In genomic region chr9:127884427-127884911, GRCh38 we compare ENCODE assay signal across 8 cellular contexts. TPM values are rescaled to one million over a fixed set of nuclear protein-coding genes. Genes with fewer than 3 reads are reported as not detected.
DNase-seq lines count a peak whose midpoint lies in the region; ATAC-seq lines count a peak whose summit lies in the region.

No MANE protein-coding gene starts in this region.

- H3K4me1 Mint-ChIP-seq in activated naive CD8-positive, alpha-beta T cell treated with anti-CD3 and anti-CD28 coated beads, Interleukin-2, amount 50 U/mL, for 24 hours = peaks cover 4% of the 10 kb centered on the region
- peaks cover 13 to 18% of the 10 kb centered on the region in 2 donors for H3K4me1 Mint-ChIP-seq in natural killer cell treated with Interleukin-12 subunit alpha and Interleukin-12 subunit beta and Interleukin-15 and Interleukin-18, amount 100 ng/mL, for 72 hours (ENCODE audit: low read depth in 2 of 2)

- peaks cover 29% of the 10 kb centered on the region for H3K36me3 Mint-ChIP-seq in activated naive CD8-positive, alpha-beta T cell treated with anti-CD3 and anti-CD28 coated beads, Interleukin-2, amount 50 U/mL, for 24 hours (ENCODE audit: low read depth)
- no peaks in the 10 kb centered on the region for H3K36me3 Mint-ChIP-seq in natural killer cell treated with Interleukin-12 subunit alpha and Interleukin-12 subunit beta and Interleukin-15 and Interleukin-18, amount 100 ng/mL, for 72 hours

- ATAC-seq in activated naive CD8-positive, alpha-beta T cell treated with anti-CD3 and anti-CD28 coated beads, Interleukin-2, amount 50 U/mL, for 24 hours = peak; percentile 6
- no peak for ATAC-seq in natural killer cell treated with Interleukin-12 subunit alpha and Interleukin-12 subunit beta and Interleukin-15 and Interleukin-18, amount 100 ng/mL, for 72 hours
- no peak for ATAC-seq in HG03442 (IDR thresholded peaks at IDR 0.05; ENCODE audit: unreplicated experiment)

- H3K9me3 Mint-ChIP-seq in activated naive CD8-positive, alpha-beta T cell treated with anti-CD3 and anti-CD28 coated beads, Interleukin-2, amount 50 U/mL, for 24 hours = no peaks in the 10 kb centered on the region
- no peaks in the 10 kb centered on the region for H3K9me3 Mint-ChIP-seq in natural killer cell treated with Interleukin-12 subunit alpha and Interleukin-12 subunit beta and Interleukin-15 and Interleukin-18, amount 100 ng/mL, for 72 hours

- H3K4me3 Mint-ChIP-seq in activated naive CD8-positive, alpha-beta T cell treated with anti-CD3 and anti-CD28 coated beads, Interleukin-2, amount 50 U/mL, for 24 hours = no peak overlapping the region
- H3K4me3 Mint-ChIP-seq in natural killer cell treated with Interleukin-12 subunit alpha and Interleukin-12 subunit beta and Interleukin-15 and Interleukin-18, amount 100 ng/mL, for 72 hours = no peak overlapping the region

- H3K27me3 Mint-ChIP-seq in activated naive CD8-positive, alpha-beta T cell treated with anti-CD3 and anti-CD28 coated beads, Interleukin-2, amount 50 U/mL, for 24 hours = no peaks in the 10 kb centered on the region
- no peaks in the 10 kb centered on the region for H3K27me3 Mint-ChIP-seq in natural killer cell treated with Interleukin-12 subunit alpha and Interleukin-12 subunit beta and Interleukin-15 and Interleukin-18, amount 100 ng/mL, for 72 hours

- H3K27ac Mint-ChIP-seq in activated naive CD8-positive, alpha-beta T cell treated with anti-CD3 and anti-CD28 coated beads, Interleukin-2, amount 50 U/mL, for 24 hours = no peak overlapping the region
- peak overlapping the region; percentile 28 to 78 for H3K27ac Mint-ChIP-seq in natural killer cell treated with Interleukin-12 subunit alpha and Interleukin-12 subunit beta and Interleukin-15 and Interleukin-18, amount 100 ng/mL, for 72 hours

- DNase-seq in COR-L47 (lab: John Stamatoyannopoulos, UW) = peak; percentile 78
- DNase-seq in NCI-H2081 (lab: John Stamatoyannopoulos, UW) = peak; percentile 67 to 84
- DNase-seq in activated naive CD8-positive, alpha-beta T cell treated with anti-CD3 and anti-CD28 coated beads, Interleukin-2, amount 50 U/mL, for 24 hours = no peak
- DNase-seq in natural killer cell treated with Interleukin-12 subunit alpha and Interleukin-12 subunit beta and Interleukin-15 and Interleukin-18, amount 100 ng/mL, for 72 hours (ENCODE audit: low spot score) = peak; percentile 49
- DNase-seq in NCI-H1930 (lab: John Stamatoyannopoulos, UW) = no peak
- DNase-seq in stimulated activated CD4-positive, alpha-beta T cell treated with anti-CD3 and anti-CD28 coated beads, Interleukin-1b, Interleukin-23, amount 100 ng/mL, for 48 hours = no peak
- DNase-seq in activated CD4-positive, alpha-beta T cell treated with anti-CD3 and anti-CD28 coated beads for 48 hours = no peak

RNA-seq across cellular contexts. Expression of gene AK1, which starts 7.0 kb away (rescaled TPM):
- 10 to 100 TPM; 11.5 to 13.0 TPM for total RNA-seq in natural killer cell treated with Interleukin-12 subunit alpha and Interleukin-12 subunit beta and Interleukin-15 and Interleukin-18, amount 100 ng/mL, for 72 hours

RNA-seq across cellular contexts. Expression of gene ST6GALNAC6, which starts 14.9 kb away (rescaled TPM):
- total RNA-seq in natural killer cell treated with Interleukin-12 subunit alpha and Interleukin-12 subunit beta and Interleukin-15 and Interleukin-18, amount 100 ng/mL, for 72 hours = 10 to 100 TPM; 53.4 to 67.2 TPM

RNA-seq across cellular contexts. Expression of gene ENG, which starts 30.0 kb away (rescaled TPM):
- total RNA-seq in natural killer cell treated with Interleukin-12 subunit alpha and Interleukin-12 subunit beta and Interleukin-15 and Interleukin-18, amount 100 ng/mL, for 72 hours = 10 to 100 TPM; 12.7 to 34.1 TPM

RNA-seq across cellular contexts. Expression of gene ST6GALNAC4, which starts 32.4 kb away (rescaled TPM):
- 10 to 100 TPM; 17.5 to 44.5 TPM for total RNA-seq in natural killer cell treated with Interleukin-12 subunit alpha and Interleukin-12 subunit beta and Interleukin-15 and Interleukin-18, amount 100 ng/mL, for 72 hours

RNA-seq across cellular contexts. Expression of gene PIP5KL1, which starts 46.1 kb away (rescaled TPM):
- total RNA-seq in natural killer cell treated with Interleukin-12 subunit alpha and Interleukin-12 subunit beta and Interleukin-15 and Interleukin-18, amount 100 ng/mL, for 72 hours = 1 to 10 TPM; 2.7 to 3.7 TPM

Comparison
In these comparisons a context has a peak if more than half of its experiments do, and no peak if none do; other contexts are left out.
1. DNase-seq: peak in COR-L47 (single experiment), NCI-H2081 (2 of 2) and natural killer cell treated with Interleukin-12 subunit alpha and Interleukin-12 subunit beta and Interleukin-15 and Interleukin-18, amount 100 ng/mL, for 72 hours (single experiment); none in activated naive CD8-positive, alpha-beta T cell treated with anti-CD3 and anti-CD28 coated beads, Interleukin-2, amount 50 U/mL, for 24 hours (single experiment), NCI-H1930 (0 of 2), stimulated activated CD4-positive, alpha-beta T cell treated with anti-CD3 and anti-CD28 coated beads, Interleukin-1b, Interleukin-23, amount 100 ng/mL, for 48 hours (single experiment) and activated CD4-positive, alpha-beta T cell treated with anti-CD3 and anti-CD28 coated beads for 48 hours (single experiment).